In genomic region chr2:96251721-96252292, GRCh38 we compare ENCODE assay signal across 9 cellular contexts. TPM values are rescaled to one million over a fixed set of nuclear protein-coding genes. Genes with fewer than 3 reads are reported as not detected.
DNase-seq lines count a peak whose midpoint lies in the region; ATAC-seq and TF ChIP-seq lines count a peak whose summit lies in the region.
"Had no signal": no experiment of that assay in that cellular context is flagged by ENCODE, and none has a peak within 500 bp of the region (broad histone marks: within the 10 kb centered on the region; RNA-seq: fewer than 3 reads in every experiment).

No MANE protein-coding gene starts in this region.

- TF ChIP-seq EP300 in transverse colon (IDR thresholded peaks at IDR 0.05; ENCODE audit: low read depth), result no peak

- H3K4me1 ChIP-seq in BE2C (no peaks in the 10 kb centered on the region), transverse colon (peaks cover 0 to 5% (median 1%) of the 10 kb centered on the region in 4 donors)

- H3K36me3 ChIP-seq in BE2C, result no peaks in the 10 kb centered on the region; the same call in 1 of the 2 replicates
- H3K36me3 ChIP-seq in transverse colon, result peaks cover 0 to 41% (median 12%) of the 10 kb centered on the region in 4 donors

- peak overlapping the region in 1 of 4 donors; percentile 41 for H3K27ac ChIP-seq in transverse colon

- peak; percentile 53 for DNase-seq in BE2C
- DNase-seq in NCI-H2196 treated with DMSO at 0.1 percent for 48 hours (lab: John Stamatoyannopoulos, UW; ENCODE audit: unreplicated experiment), result peak; percentile 71
- peak; percentile 94 to 96 for DNase-seq in cardiac fibroblast (ENCODE audit: low read depth in 2 of 2)
- DNase-seq in left colon, result no peak
- peak; percentile 27 for DNase-seq in transverse colon
- DNase-seq in NCI-H1048 (lab: John Stamatoyannopoulos, UW), result no peak

- 68 to 71% methylated on average over 4 to 6 of the region's 6 CpGs for WGBS in transverse colon (ENCODE audit: low coverage in 1 of 2), 2 donors

- no peak overlapping the region for H3K4me3 ChIP-seq in BE2C (ENCODE audit: low read depth, low read length)
- H3K4me3 ChIP-seq in cardiac fibroblast (replicated peaks in 1 of 2; ENCODE audit: low read depth in 2 of 2, low read length in 2 of 2), result no peak overlapping the region
- H3K4me3 ChIP-seq in transverse colon, result no peak overlapping the region
- H3K4me3 ChIP-seq: tibial nerve had no signal

- H3K27me3 ChIP-seq in BE2C, result no peaks in the 10 kb centered on the region
- no peaks in the 10 kb centered on the region for H3K27me3 ChIP-seq in transverse colon
- H3K27me3 ChIP-seq: tibial nerve had no signal

- in situ Hi-C loops in transverse colon (cut with MboI; ENCODE audit: low pct_ligation_motif_present in 1 of 4, low pct_unique_long_range_greater_than_20kb in 1 of 4, low sequenced_read_pairs in 3 of 4), result loop anchor here in 1 of 4 donors (25.0 kb wide), 1 partner anchor 240 kb away; no protein-coding TSS in a partner anchor

- ATAC-seq in left colon (peak; percentile 12), HG02885 (IDR thresholded peaks at IDR 0.05; ENCODE audit: poor library complexity, unreplicated experiment) (no peak), GM18867 (IDR thresholded peaks at IDR 0.05; ENCODE audit: unreplicated experiment) (no peak)

- TF ChIP-seq CTCF in BE2C (IDR thresholded peaks at IDR 0.05; ENCODE audit: low read depth, low read length), result no peak
- TF ChIP-seq CTCF in cardiac fibroblast (IDR thresholded peaks at IDR 0.05; ENCODE audit: low read depth, low read length), result no peak
- TF ChIP-seq CTCF in transverse colon (IDR thresholded peaks at IDR 0.05), result no peak

- H3K9me3 ChIP-seq in BE2C, result no peaks in the 10 kb centered on the region
- no peaks in the 10 kb centered on the region for H3K9me3 ChIP-seq in transverse colon
- H3K9me3 ChIP-seq: tibial nerve had no signal

- intact Hi-C loops in left colon (cut with DNase I, micrococcal nuclease) (no loop called here), transverse colon (cut with DNase I; ENCODE audit: low total_unique reads) (no loop called here)

- TF ChIP-seq POLR2A in transverse colon (IDR thresholded peaks at IDR 0.05), result no peak

RNA-seq across cellular contexts. Expression of gene TMEM127, which starts 14.0 kb away (rescaled TPM):
- 16.8 TPM for polyA plus RNA-seq in BE2C (2012; ENCODE audit: insufficient read depth, insufficient read length, low read depth)
- total RNA-seq in left colon (100 to 1,000 TPM in 1 of 2 donors, 10 to 100 TPM in 1; 86.2 to 111 TPM), transverse colon (100 to 1,000 TPM in 1 of 4 donors, 10 to 100 TPM in 3; 18.5 to 131 (median 82.0) TPM)

RNA-seq across cellular contexts. Expression of gene CIAO1, which starts 14.2 kb away (rescaled TPM):
- polyA plus RNA-seq in BE2C (2012; ENCODE audit: insufficient read depth, insufficient read length, low read depth), result 73.9 TPM
- total RNA-seq in left colon (10 to 100 TPM; 61.7 to 68.8 TPM), transverse colon (100 to 1,000 TPM; 114 to 220 (median 143) TPM)

RNA-seq across cellular contexts. Expression of gene STARD7, which starts 43.2 kb away (rescaled TPM):
- 63.0 TPM for polyA plus RNA-seq in BE2C (2012; ENCODE audit: insufficient read depth, insufficient read length, low read depth)
- total RNA-seq in left colon (100 to 1,000 TPM; 125 to 127 TPM), transverse colon (100 to 1,000 TPM in 3 of 4 donors, 10 to 100 TPM in 1; 74.1 to 155 (median 139) TPM)

RNA-seq across cellular contexts. Expression of gene SNRNP200, which starts 53.5 kb away (rescaled TPM):
- 297 TPM for polyA plus RNA-seq in BE2C (2012; ENCODE audit: insufficient read depth, insufficient read length, low read depth)
- total RNA-seq in left colon (10 to 100 TPM; 84.8 to 94.7 TPM), transverse colon (100 to 1,000 TPM in 1 of 4 donors, 10 to 100 TPM in 3; 81.4 to 106 (median 86.8) TPM)

Comparison
In these comparisons a context has a peak if more than half of its experiments do, and no peak if none do; other contexts are left out.
1. DNase-seq: peak in BE2C (single experiment), NCI-H2196 treated with DMSO at 0.1 percent for 48 hours (single experiment), cardiac fibroblast (2 of 2) and transverse colon (single experiment); none in left colon (0 of 2) and NCI-H1048 (single experiment).